1 cellular context compared by ENCODE assay signal in genomic region chr9:34379334-34380033, GRCh38.
TF ChIP-seq lines count a peak whose summit lies in the region.

No MANE protein-coding gene starts in this region.

TF ChIP-seq in HepG2, 621 proteins besides CTCF, POLR2A, EP300 and RAD21 (continued from another document and continues in another):
- no peak for TF ChIP-seq ZBTB44 (CRISPR knock-in tag; IDR thresholded peaks at IDR 0.05)
- TF ChIP-seq ZFY (CRISPR knock-in tag; IDR thresholded peaks at IDR 0.05) = no peak
- TF ChIP-seq ZNF547 (CRISPR knock-in tag; IDR thresholded peaks at IDR 0.05) = no peak
- no peak for TF ChIP-seq NONO (IDR thresholded peaks at IDR 0.05)
- 0 out of 2 replicates have a peak, but pooled peaks have one; percentile 39 for TF ChIP-seq NONO (CRISPR knock-in tag; conservative IDR thresholded peaks at IDR 0.05)
- TF ChIP-seq SKIL (CRISPR knock-in tag; IDR thresholded peaks at IDR 0.05; ENCODE audit: borderline replicate concordance) = peak; percentile 55; the same call in 1 of the 2 replicates
- TF ChIP-seq MAFK (conservative IDR thresholded peaks at IDR 0.05 in 1 of 2, IDR thresholded peaks at IDR 0.05 in 1 of 2; ENCODE audit: low read length in 2 of 2) = no peak
- no peak for TF ChIP-seq ZNF446 (CRISPR knock-in tag; IDR thresholded peaks at IDR 0.05)
- peak; percentile 49; the same call in 1 of the 2 replicates for TF ChIP-seq HBP1 (CRISPR knock-in tag; IDR thresholded peaks at IDR 0.05; ENCODE audit: low read depth)
- TF ChIP-seq KLF6 (CRISPR knock-in tag; IDR thresholded peaks at IDR 0.05) = 0 out of 2 replicates have a peak, but pooled peaks have one; percentile 37
- TF ChIP-seq ZSCAN25 (CRISPR knock-in tag; IDR thresholded peaks at IDR 0.05) = no peak
- no peak for TF ChIP-seq PLRG1 (conservative IDR thresholded peaks at IDR 0.05)
- no peak for TF ChIP-seq CENPBD1 (CRISPR knock-in tag; IDR thresholded peaks at IDR 0.05; ENCODE audit: borderline replicate concordance, low read depth)
- no peak for TF ChIP-seq ZNF703 (CRISPR knock-in tag; IDR thresholded peaks at IDR 0.05; ENCODE audit: borderline replicate concordance)
- TF ChIP-seq ZBTB1 (CRISPR knock-in tag; IDR thresholded peaks at IDR 0.05; ENCODE audit: borderline replicate concordance) = no peak
- no peak for TF ChIP-seq FLYWCH1 (CRISPR knock-in tag; IDR thresholded peaks at IDR 0.05)
- no peak for TF ChIP-seq HNRNPLL (IDR thresholded peaks at IDR 0.05; ENCODE audit: low read depth, low read length, poor library complexity, severe bottlenecking)
- no peak for TF ChIP-seq HMGA1 (CRISPR knock-in tag; conservative IDR thresholded peaks at IDR 0.05)
- TF ChIP-seq ZNF496 (CRISPR knock-in tag; IDR thresholded peaks at IDR 0.05; ENCODE audit: insufficient replicate concordance) = no peak
- TF ChIP-seq ZBED4 (CRISPR knock-in tag; IDR thresholded peaks at IDR 0.05; ENCODE audit: borderline replicate concordance) = no peak
- no peak for TF ChIP-seq SIN3B (IDR thresholded peaks at IDR 0.05; ENCODE audit: low read length)
- no peak; the same call in 1 of the 2 replicates for TF ChIP-seq KDM1A (CRISPR knock-in tag; IDR thresholded peaks at IDR 0.05)
- no peak for TF ChIP-seq ZNF530 (CRISPR knock-in tag; IDR thresholded peaks at IDR 0.05; ENCODE audit: low read depth)
- TF ChIP-seq CEBPG (CRISPR knock-in tag; IDR thresholded peaks at IDR 0.05) = no peak
- no peak for TF ChIP-seq MXD3 (CRISPR knock-in tag; IDR thresholded peaks at IDR 0.05)
- TF ChIP-seq CC2D1A (CRISPR knock-in tag; IDR thresholded peaks at IDR 0.05) = no peak
- TF ChIP-seq HOXA9 (CRISPR knock-in tag; IDR thresholded peaks at IDR 0.05; ENCODE audit: borderline replicate concordance) = peak; percentile 55; the same call in 1 of the 2 replicates
- TF ChIP-seq ZSCAN9 (CRISPR knock-in tag; IDR thresholded peaks at IDR 0.05; ENCODE audit: borderline replicate concordance) = 0 out of 2 replicates have a peak, but pooled peaks have one; percentile 29
- TF ChIP-seq TRIM24 (CRISPR knock-in tag; IDR thresholded peaks at IDR 0.05) = no peak
- peak; percentile 36; the same call in 1 of the 2 replicates for TF ChIP-seq ZNF451 (CRISPR knock-in tag; IDR thresholded peaks at IDR 0.05)
- TF ChIP-seq HOXA3 (CRISPR knock-in tag; IDR thresholded peaks at IDR 0.05) = peak; percentile 33; the same call in 1 of the 2 replicates
- TF ChIP-seq ZBTB33 (CRISPR knock-in tag; IDR thresholded peaks at IDR 0.05) = peak; percentile 60
- no peak for TF ChIP-seq ZNF510 (CRISPR knock-in tag; IDR thresholded peaks at IDR 0.05; ENCODE audit: low read depth)
- TF ChIP-seq DMTF1 (CRISPR knock-in tag; IDR thresholded peaks at IDR 0.05) = no peak
- no peak for TF ChIP-seq SKI (IDR thresholded peaks at IDR 0.05; ENCODE audit: partially characterized antibody)
- TF ChIP-seq MED1 (CRISPR knock-in tag; IDR thresholded peaks at IDR 0.05) = peak; percentile 37; the same call in 1 of the 2 replicates
- no peak for TF ChIP-seq ZFP41 (CRISPR knock-in tag; IDR thresholded peaks at IDR 0.05; ENCODE audit: borderline replicate concordance)
- TF ChIP-seq EEA1 (CRISPR knock-in tag; IDR thresholded peaks at IDR 0.05; ENCODE audit: borderline replicate concordance) = no peak
- no peak for TF ChIP-seq MATR3 (CRISPR knock-in tag; IDR thresholded peaks at IDR 0.05)
- no peak for TF ChIP-seq ZBTB39 (CRISPR knock-in tag; IDR thresholded peaks at IDR 0.05)
- TF ChIP-seq ZNF331 (CRISPR knock-in tag; IDR thresholded peaks at IDR 0.05) = 0 out of 2 replicates have a peak, but pooled peaks have one; percentile 29
- 0 out of 2 replicates have a peak, but pooled peaks have one; percentile 19 for TF ChIP-seq CBFB (CRISPR knock-in tag; IDR thresholded peaks at IDR 0.05)
- no peak for TF ChIP-seq ZNF672 (CRISPR knock-in tag; IDR thresholded peaks at IDR 0.05)
- TF ChIP-seq ZNF292 (CRISPR knock-in tag; IDR thresholded peaks at IDR 0.05; ENCODE audit: borderline replicate concordance, low read depth) = no peak
- no peak for TF ChIP-seq FOXJ3 (CRISPR knock-in tag; IDR thresholded peaks at IDR 0.05; ENCODE audit: borderline replicate concordance)
- no peak for TF ChIP-seq LCORL (IDR thresholded peaks at IDR 0.05)
- TF ChIP-seq LCORL (CRISPR knock-in tag; IDR thresholded peaks at IDR 0.05) = peak; percentile 71; the same call in 1 of the 2 replicates
- TF ChIP-seq ZNF580 (CRISPR knock-in tag; IDR thresholded peaks at IDR 0.05; ENCODE audit: borderline replicate concordance, low read depth) = no peak
